In the genomic region with DNA sequence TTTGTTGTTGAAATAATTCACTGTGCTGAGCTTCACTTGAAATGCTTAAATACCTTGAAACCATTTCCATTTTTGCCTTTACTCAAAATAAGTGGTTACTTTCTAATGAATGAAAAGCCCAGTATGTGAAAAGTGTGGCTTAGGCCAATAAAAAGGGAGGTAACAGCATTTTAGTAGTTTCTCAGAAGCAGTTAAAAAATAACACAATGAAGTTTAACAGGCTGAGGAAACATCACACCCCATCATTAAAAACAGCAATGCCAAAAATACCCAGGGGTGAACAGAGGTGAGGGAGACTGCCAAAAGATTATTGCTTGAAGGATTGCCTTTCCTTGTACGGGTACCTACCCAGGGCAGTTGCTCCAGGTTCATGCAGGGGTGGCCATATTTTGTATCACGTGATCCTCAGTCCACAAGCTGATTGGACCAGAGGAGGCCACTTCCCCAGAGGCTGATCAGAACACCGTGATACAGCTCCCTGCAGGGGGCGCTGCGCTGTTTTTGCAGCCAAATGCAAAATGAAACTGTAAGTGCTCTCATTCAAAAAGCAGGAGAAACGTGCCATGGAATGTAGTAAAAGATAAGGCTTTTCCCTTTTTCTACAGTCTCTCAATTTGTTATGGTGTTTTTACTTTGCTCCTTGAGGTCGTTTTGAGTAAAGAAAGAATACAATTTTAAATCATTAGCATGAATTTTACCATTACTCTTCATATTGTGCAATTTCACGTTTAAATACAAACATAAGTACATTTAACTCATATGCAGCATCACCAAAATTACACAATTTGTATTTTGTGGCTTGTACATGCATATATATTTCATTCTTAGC, we compare ENCODE assay signal across 8 cellular contexts.
DNase-seq lines count a peak whose midpoint lies in the region; ATAC-seq and TF ChIP-seq lines count a peak whose summit lies in the region.

No MANE protein-coding gene starts in this region.

- peaks cover 2% of the 10 kb centered on the region for H3K36me3 Mint-ChIP-seq in chondrocyte (ENCODE audit: low read depth)

- no peak overlapping the region for H3K4me3 Mint-ChIP-seq in chondrocyte (ENCODE audit: unreplicated experiment)

- ATAC-seq in GM18867 (IDR thresholded peaks at IDR 0.05; ENCODE audit: unreplicated experiment) (no peak), GM18868 (IDR thresholded peaks at IDR 0.05; ENCODE audit: unreplicated experiment) (no peak)

- no peaks in the 10 kb centered on the region for H3K9me3 Mint-ChIP-seq in chondrocyte (ENCODE audit: low read depth)

- peaks cover 16% of the 10 kb centered on the region for H3K4me1 Mint-ChIP-seq in chondrocyte (ENCODE audit: low read depth)

- no peaks in the 10 kb centered on the region for H3K27me3 Mint-ChIP-seq in chondrocyte (ENCODE audit: low read depth)

- TF ChIP-seq CTCF in LNCAP (IDR thresholded peaks at IDR 0.05): peak; percentile 80
- peak; percentile 81 for TF ChIP-seq CTCF in chondrocyte (IDR thresholded peaks at IDR 0.05)

- no peak overlapping the region for H3K27ac Mint-ChIP-seq in chondrocyte (ENCODE audit: unreplicated experiment)

- DNase-seq in Daoy (ENCODE audit: low read depth) (peak; percentile 96), SW 1271 (lab: John Stamatoyannopoulos, UW) (peak; percentile 4 to 25), chondrocyte (ENCODE audit: low spot score) (no peak), kidney glomerular epithelial cell (lab: John Stamatoyannopoulos, UW) (peak; percentile 91)
- peak; percentile 64 for DNase-seq in stimulated activated CD4-positive, alpha-beta T cell treated with anti-CD3 and anti-CD28 coated beads, Interleukin-1b, Interleukin-23, amount 100 ng/mL, for 48 hours
